Comparison of ENCODE assay signal across 33 cellular contexts in genomic region chr16:69680358-69680757, GRCh38.
"Had no signal": no experiment of that assay in that cellular context is flagged by ENCODE, and none has a peak within 500 bp of the region (broad histone marks: within the 10 kb centered on the region; RNA-seq: fewer than 3 reads in every experiment).

No MANE protein-coding gene starts in this region.

- H3K9me3 Mint-ChIP-seq: activated naive CD4-positive, alpha-beta T cell treated with anti-CD3 and anti-CD28 coated beads, Interleukin-2, amount 10 ng/mL, durations not matched to agents 7 days and 5 days; activated naive CD8-positive, alpha-beta T cell treated with anti-CD3 and anti-CD28 coated beads, Interleukin-2, amount 50 U/mL, for 24 hours; activated T-cell treated with anti-CD3 and anti-CD28 coated beads, Interleukin-2, amount 50 U/mL, for 4 hours; activated T-helper 1 cell treated with anti-CD3 and anti-CD28 coated beads, Interleukin-12 subunit alpha, Interleukin-12 subunit beta, Interleukin-2, Interleukin-4 antibody, amounts not matched to agents 30 ng/mL and 10 ng/mL and 1 ng/mL, durations not matched to agents 14 hours and 24 hours and 36 hours; central memory CD8-positive, alpha-beta T cell; T-cell had no signal

- H3K4me3 Mint-ChIP-seq: activated naive CD4-positive, alpha-beta T cell treated with anti-CD3 and anti-CD28 coated beads, Interleukin-2, amount 10 ng/mL, durations not matched to agents 7 days and 5 days; activated naive CD8-positive, alpha-beta T cell; activated naive CD8-positive, alpha-beta T cell treated with anti-CD3 and anti-CD28 coated beads, Interleukin-2, amount 50 U/mL, for 24 hours; activated T-cell treated with anti-CD3 and anti-CD28 coated beads, Interleukin-2, amount 50 U/mL, for 4 hours; activated T-helper 1 cell treated with anti-CD3 and anti-CD28 coated beads, Interleukin-12 subunit alpha, Interleukin-12 subunit beta, Interleukin-2, Interleukin-4 antibody, amounts not matched to agents 30 ng/mL and 10 ng/mL and 1 ng/mL, durations not matched to agents 14 hours and 24 hours and 36 hours; central memory CD8-positive, alpha-beta T cell; T-cell had no signal

- H3K4me1 Mint-ChIP-seq: activated naive CD4-positive, alpha-beta T cell treated with anti-CD3 and anti-CD28 coated beads, Interleukin-2, amount 10 ng/mL, durations not matched to agents 7 days and 5 days; activated naive CD8-positive, alpha-beta T cell treated with anti-CD3 and anti-CD28 coated beads, Interleukin-2, amount 50 U/mL, for 24 hours; central memory CD8-positive, alpha-beta T cell; T-cell had no signal

- ATAC-seq: activated naive CD8-positive, alpha-beta T cell treated with anti-CD3 and anti-CD28 coated beads, Interleukin-2, amount 50 U/mL, for 24 hours; activated T-cell treated with anti-CD3 and anti-CD28 coated beads, Interleukin-2, amount 50 U/mL, for 4 hours; Right ventricle myocardium inferior; SK-N-SH treated with all-trans-retinoic acid at 6 μM for 48 hours; T-cell had no signal

- DNase-seq: activated CD4-positive, alpha-beta T cell treated with anti-CD3 and anti-CD28 coated beads for 1 hour; activated CD4-positive, alpha-beta T cell treated with anti-CD3 and anti-CD28 coated beads for 48 hours; activated CD4-positive, alpha-beta T cell treated with anti-CD3 and anti-CD28 coated beads, Interleukin-2, amount 50 U/mL, for 4 hours; activated CD4-positive, CD25-positive, alpha-beta regulatory T cell; activated CD8-positive, alpha-beta memory T cell treated with anti-CD3 and anti-CD28 coated beads, Interleukin-2, amount 50 U/mL, for 4 hours; activated naive CD4-positive, alpha-beta T cell treated with anti-CD3 and anti-CD28 coated beads, Interleukin-2, amount 10 ng/mL, durations not matched to agents 7 days and 5 days; activated naive CD8-positive, alpha-beta T cell treated with anti-CD3 and anti-CD28 coated beads, Interleukin-2, amount 50 U/mL, for 24 hours; activated T-cell treated with anti-CD3 and anti-CD28 coated beads for 4 hours; activated T-cell treated with anti-CD3 and anti-CD28 coated beads, Interleukin-2, amount 50 U/mL, for 4 hours; amygdala; Kasumi-1; KG1; MG63; NCI-H1048; NCI-H1105 treated with DMSO at 0.1 percent for 48 hours; NCI-H1436 treated with DMSO at 0.1 percent for 48 hours; NCI-H1694 treated with DMSO at 0.1 percent for 48 hours; NCI-H2029; NCI-H345; NCI-H510A; NCI-H526; NCI-H748 treated with DMSO at 0.1 percent for 48 hours; NK-92 treated with Interleukin-12 subunit alpha and Interleukin-12 subunit beta, amount 100 ng/mL, for 24 hours; PC-9; SIG-M5; T-cell; T-helper 2 cell; T-helper 9 cell had no signal

- H3K27ac Mint-ChIP-seq: activated naive CD4-positive, alpha-beta T cell treated with anti-CD3 and anti-CD28 coated beads, Interleukin-2, amount 10 ng/mL, durations not matched to agents 7 days and 5 days; activated naive CD8-positive, alpha-beta T cell; activated naive CD8-positive, alpha-beta T cell treated with anti-CD3 and anti-CD28 coated beads, Interleukin-2, amount 50 U/mL, for 24 hours; activated T-helper 1 cell treated with anti-CD3 and anti-CD28 coated beads, Interleukin-12 subunit alpha, Interleukin-12 subunit beta, Interleukin-2, Interleukin-4 antibody, amounts not matched to agents 30 ng/mL and 10 ng/mL and 1 ng/mL, durations not matched to agents 14 hours and 24 hours and 36 hours; T-cell had no signal

- H3K27me3 Mint-ChIP-seq: activated naive CD4-positive, alpha-beta T cell treated with anti-CD3 and anti-CD28 coated beads, Interleukin-2, amount 10 ng/mL, durations not matched to agents 7 days and 5 days; activated naive CD8-positive, alpha-beta T cell; activated naive CD8-positive, alpha-beta T cell treated with anti-CD3 and anti-CD28 coated beads, Interleukin-2, amount 50 U/mL, for 24 hours; central memory CD8-positive, alpha-beta T cell; T-cell had no signal
